16 cellular contexts compared by ENCODE assay signal in the genomic region with DNA sequence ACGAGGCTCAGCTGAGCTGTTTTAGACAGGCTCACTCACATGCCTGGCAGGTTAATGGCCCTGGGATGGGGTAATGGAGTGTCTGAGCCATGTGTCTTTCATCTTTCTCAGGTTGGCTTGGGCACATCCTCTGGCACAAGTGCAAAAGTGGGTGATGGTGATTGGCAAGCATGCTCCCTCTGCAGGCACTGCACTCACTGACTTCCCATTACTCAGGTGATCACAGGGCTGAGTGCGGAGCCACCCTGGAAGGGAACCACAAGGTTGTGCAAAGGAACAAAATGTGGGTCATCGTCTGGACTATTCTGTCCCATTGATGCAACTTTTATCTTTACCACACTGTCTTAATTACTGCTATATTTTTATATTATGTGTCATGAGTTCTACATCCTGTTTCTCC.
DNase-seq lines count a peak whose midpoint lies in the region; ATAC-seq and TF ChIP-seq lines count a peak whose summit lies in the region.
"Had no signal": no experiment of that assay in that cellular context is flagged by ENCODE, and none has a peak within 500 bp of the region (broad histone marks: within the 10 kb centered on the region; RNA-seq: fewer than 3 reads in every experiment).

No MANE protein-coding gene starts in this region.

- TF ChIP-seq CTCF in LNCaP clone FGC (IDR thresholded peaks at IDR 0.05; ENCODE audit: control insufficient read depth, extremely low read depth, insufficient read depth) (0 out of 2 replicates have a peak, but pooled peaks have one; percentile 10), epithelial cell of esophagus (IDR thresholded peaks at IDR 0.05; ENCODE audit: insufficient read depth, low read depth, low read length, missing control alignments) (no peak), upper lobe of right lung (IDR thresholded peaks at IDR 0.05) (no peak), omental fat pad (IDR thresholded peaks at IDR 0.05) (no peak)

- no peak for DNase-seq in LNCaP clone FGC (ENCODE audit: low read depth)
- DNase-seq in epithelial cell of esophagus (ENCODE audit: low read depth) = peak; percentile 3
- DNase-seq in upper lobe of right lung = no peak
- no peak for DNase-seq in omental fat pad (ENCODE audit: low spot score)
- DNase-seq: ACHN; BE2C; C1 segment of cervical spinal cord; CD4-positive, CD25-positive, alpha-beta regulatory T cell; CD8-positive, alpha-beta memory T cell; COR-L47; DMS 273 treated with DMSO at 0.1 percent for 48 hours; GM23248 had no signal

- ATAC-seq in SK-N-SH treated with all-trans-retinoic acid at 6 μM for 48 hours (no peak), upper lobe of right lung (peak; percentile 60), GM19455 (IDR thresholded peaks at IDR 0.05; ENCODE audit: unreplicated experiment) (no peak), HG02623 (IDR thresholded peaks at IDR 0.05; ENCODE audit: unreplicated experiment) (no peak), omental fat pad (ENCODE audit: low FRiP score) (no peak)
- ATAC-seq: HepG2 had no signal

- no peaks in the 10 kb centered on the region for H3K9me3 ChIP-seq in upper lobe of right lung
- H3K9me3 ChIP-seq: BE2C had no signal

- H3K27ac ChIP-seq in upper lobe of right lung = no peak overlapping the region
- H3K27ac ChIP-seq: GM23248 had no signal

- no peaks in the 10 kb centered on the region for H3K36me3 ChIP-seq in upper lobe of right lung
- H3K36me3 ChIP-seq: BE2C had no signal

- no peaks in the 10 kb centered on the region for H3K27me3 ChIP-seq in upper lobe of right lung
- H3K27me3 ChIP-seq: BE2C had no signal

- intact Hi-C loops in upper lobe of right lung (cut with DNase I) = no loop called here

- no peaks in the 10 kb centered on the region for H3K4me1 ChIP-seq in upper lobe of right lung
- H3K4me1 ChIP-seq: BE2C had no signal

- H3K4me3 ChIP-seq in LNCaP clone FGC (ENCODE audit: low read depth, low read length) (no peak overlapping the region), epithelial cell of esophagus (ENCODE audit: low read length) (no peak overlapping the region), upper lobe of right lung (no peak overlapping the region)
- H3K4me3 ChIP-seq: GM23248 had no signal

TF ChIP-seq in SK-N-SH treated with all-trans-retinoic acid at 6 μM for 48 hours, 23 proteins besides CTCF, POLR2A, EP300 and RAD21:
- TF ChIP-seq BACH2 (CRISPR knock-in tag; IDR thresholded peaks at IDR 0.05; ENCODE audit: borderline replicate concordance) = no peak
- no peak for TF ChIP-seq PPARA (CRISPR knock-in tag; IDR thresholded peaks at IDR 0.05; ENCODE audit: borderline replicate concordance)
- TF ChIP-seq, protein P1, sequence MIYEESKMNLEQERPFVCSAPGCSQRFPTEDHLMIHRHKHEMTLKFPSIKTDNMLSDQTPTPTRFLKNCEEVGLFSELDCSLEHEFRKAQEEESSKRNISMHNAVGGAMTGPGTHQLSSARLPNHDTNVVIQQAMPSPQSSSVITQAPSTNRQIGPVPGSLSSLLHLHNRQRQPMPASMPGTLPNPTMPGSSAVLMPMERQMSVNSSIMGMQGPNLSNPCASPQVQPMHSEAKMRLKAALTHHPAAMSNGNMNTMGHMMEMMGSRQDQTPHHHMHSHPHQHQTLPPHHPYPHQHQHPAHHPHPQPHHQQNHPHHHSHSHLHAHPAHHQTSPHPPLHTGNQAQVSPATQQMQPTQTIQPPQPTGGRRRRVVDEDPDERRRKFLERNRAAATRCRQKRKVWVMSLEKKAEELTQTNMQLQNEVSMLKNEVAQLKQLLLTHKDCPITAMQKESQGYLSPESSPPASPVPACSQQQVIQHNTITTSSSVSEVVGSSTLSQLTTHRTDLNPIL (CRISPR knock-in tag; IDR thresholded peaks at IDR 0.05; ENCODE audit: low read depth) = no peak
- TF ChIP-seq GLIS3 (CRISPR knock-in tag; IDR thresholded peaks at IDR 0.05) = no peak
- TF ChIP-seq ISL1 (CRISPR knock-in tag; IDR thresholded peaks at IDR 0.05) = peak; percentile 32; the same call in 1 of the 2 replicates
- no peak for TF ChIP-seq ZNF70 (CRISPR knock-in tag; IDR thresholded peaks at IDR 0.05)
